Comparison of ENCODE assay signal across 1 cellular context in genomic region chr5:108798866-108799265, GRCh38.
TF ChIP-seq lines count a peak whose summit lies in the region.

No MANE protein-coding gene starts in this region.

TF ChIP-seq in IMR-90, 13 proteins besides CTCF, POLR2A, EP300 and RAD21:
- TF ChIP-seq FOS (IDR thresholded peaks at IDR 0.05; ENCODE audit: low read depth, low read length), result no peak
- no peak for TF ChIP-seq RFX5 (IDR thresholded peaks at IDR 0.05; ENCODE audit: low read depth, low read length)
- no peak for TF ChIP-seq MXI1 (IDR thresholded peaks at IDR 0.05; ENCODE audit: borderline replicate concordance, low read depth, low read length)
TF ChIP-seq in IMR-90: peak in this region for 0.
